In genomic region chr1:174680101-174680500, GRCh38 we compare ENCODE assay signal across 1 cellular context.
TF ChIP-seq lines count a peak whose summit lies in the region.

No MANE protein-coding gene starts in this region.

TF ChIP-seq in H1, 55 proteins besides CTCF, POLR2A, EP300 and RAD21 (continued from another document):
- TF ChIP-seq CHD7 (IDR thresholded peaks at IDR 0.05; ENCODE audit: insufficient replicate concordance, low read length) (no peak), BCL11A (IDR thresholded peaks at IDR 0.05; ENCODE audit: low read depth in 2 of 2, low read length in 2 of 2) (no peak), SP2 (IDR thresholded peaks at IDR 0.05; ENCODE audit: low read length) (no peak), TEAD4 (IDR thresholded peaks at IDR 0.05; ENCODE audit: low read depth, low read length) (no peak)
